8 cellular contexts compared by ENCODE assay signal in the genomic region with DNA sequence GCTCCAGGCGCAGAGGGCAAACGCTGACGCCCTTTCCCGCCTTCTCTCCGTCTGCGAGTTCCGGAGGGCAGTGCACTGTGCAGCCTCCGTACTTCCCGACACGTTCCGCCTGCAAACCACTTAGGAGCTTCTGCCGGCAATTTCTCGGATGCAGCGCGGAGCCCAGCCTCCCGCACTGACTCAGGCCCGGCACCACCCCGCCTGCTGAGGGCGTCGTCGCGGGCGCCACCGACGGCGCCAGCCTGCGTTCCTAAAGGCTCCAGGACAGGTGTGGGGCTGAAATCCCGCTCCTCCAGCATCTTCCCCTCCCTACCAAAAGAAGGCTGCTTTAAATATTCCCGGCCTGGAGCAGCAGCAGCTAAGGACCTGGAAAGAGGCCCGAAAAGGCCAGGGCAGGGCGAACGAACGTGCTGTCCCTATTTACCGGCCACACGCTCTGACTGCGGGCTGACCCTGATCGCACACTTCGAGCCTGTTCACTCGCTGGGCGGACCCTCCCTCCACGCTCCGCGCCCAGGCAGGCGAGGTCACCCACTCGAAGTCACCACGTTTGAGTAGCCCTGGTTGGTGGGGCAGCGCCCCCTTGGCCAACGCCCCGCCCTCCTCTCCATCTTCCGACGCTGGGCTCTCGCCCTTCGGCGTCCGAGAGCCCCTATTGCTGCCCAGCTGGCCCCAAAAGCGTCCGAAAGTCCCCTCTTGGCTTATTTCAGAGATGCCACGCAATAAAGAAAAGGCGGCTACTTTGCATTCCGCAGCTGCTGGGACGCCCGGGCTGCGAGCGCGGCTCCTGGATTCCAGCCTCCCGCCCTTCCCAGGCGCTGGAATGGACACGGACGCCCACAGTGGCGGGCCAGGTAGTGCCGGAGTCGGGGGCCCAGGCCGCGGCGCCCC. TPM values are rescaled to one million over a fixed set of nuclear protein-coding genes. Genes with fewer than 3 reads are reported as not detected.
DNase-seq lines count a peak whose midpoint lies in the region; ATAC-seq and TF ChIP-seq lines count a peak whose summit lies in the region.

No MANE protein-coding gene starts in this region.

- BruUV-seq in Panc1 (replicated peaks; lab: Mats Ljungman, UMichigan): no TSS peak

- POLR2A ChIA-PET in Panc1 (lab: Charles Lee): no interaction called here

- H3K4me3 ChIP-seq in H7 (ENCODE audit: insufficient read depth, low read depth, low read length) (peak overlapping the region; percentile 43), Panc1 (ENCODE audit: low read depth in 2 of 2, low read length in 2 of 2) (peak overlapping the region; percentile 40 to 60), fibroblast of mammary gland (ENCODE audit: control insufficient read depth, low read depth, low read length) (peak overlapping the region; percentile 45)

- DNase-seq in GM10266 (ENCODE audit: extremely low spot score): peak; percentile 45
- DNase-seq in H7: peak; percentile 81
- DNase-seq in Panc1 (ENCODE audit: low read depth, low spot score): no peak
- DNase-seq in fibroblast of mammary gland (ENCODE audit: low read depth): no peak
- peak; percentile 22 for DNase-seq in neural crest cell (ENCODE audit: low read depth, low spot score)
- no peak for DNase-seq in stimulated activated naive CD4-positive, alpha-beta T cell (lab: John Stamatoyannopoulos, UW)
- no peak for DNase-seq in NCI-H2196 (lab: John Stamatoyannopoulos, UW; ENCODE audit: unreplicated experiment)
- no peak for DNase-seq in NCI-H2196 treated with DMSO at 0.1 percent for 48 hours (lab: John Stamatoyannopoulos, UW; ENCODE audit: unreplicated experiment)

- H3K36me3 ChIP-seq in H7 (replicated peaks; ENCODE audit: control insufficient read depth, insufficient read depth, low read length): no peaks in the 10 kb centered on the region
- peaks cover 2% of the 10 kb centered on the region; the same call in 1 of the 2 replicates for H3K36me3 ChIP-seq in Panc1 (ENCODE audit: control insufficient read depth, insufficient read depth, low read length)

- no peak for TF ChIP-seq CTCF in GM10266 (IDR thresholded peaks at IDR 0.05; ENCODE audit: control insufficient read depth, insufficient read depth, low read depth, missing control alignments)
- TF ChIP-seq CTCF in Panc1 (IDR thresholded peaks at IDR 0.05): no peak
- TF ChIP-seq CTCF in fibroblast of mammary gland (conservative IDR thresholded peaks at IDR 0.05; ENCODE audit: control insufficient read depth, insufficient read depth, low read depth, low read length): no peak
- no peak for TF ChIP-seq CTCF in neural crest cell (conservative IDR thresholded peaks at IDR 0.05)

- peaks cover 3% of the 10 kb centered on the region for H3K36me3 Mint-ChIP-seq in neural crest cell (ENCODE audit: low read depth)

- H3K27me3 ChIP-seq in H7 (ENCODE audit: control insufficient read depth, insufficient read depth, low read length): peaks cover 59% of the 10 kb centered on the region
- H3K27me3 ChIP-seq in Panc1 (ENCODE audit: control insufficient read depth, insufficient read depth, low read length): peaks cover 37% of the 10 kb centered on the region

- H3K27me3 Mint-ChIP-seq in neural crest cell (ENCODE audit: low read depth): peaks cover 79% of the 10 kb centered on the region

- in situ Hi-C loops in Panc1 (cut with HindIII; ENCODE audit: low pct_unique_long_range_greater_than_20kb, low sequenced_read_pairs): no loop called here

- peaks cover 10% of the 10 kb centered on the region for H3K4me1 Mint-ChIP-seq in neural crest cell

- intact Hi-C loops in Panc1 (cut with micrococcal nuclease; ENCODE audit: unreplicated experiment): no loop called here

- CTCF ChIA-PET in Panc1 (lab: Charles Lee): no interaction called here

- no peaks in the 10 kb centered on the region for H3K9me3 Mint-ChIP-seq in neural crest cell

- H3K27ac Mint-ChIP-seq in neural crest cell (ENCODE audit: unreplicated experiment): no peak overlapping the region

- peak; percentile 75 for ATAC-seq in Panc1

- no peaks in the 10 kb centered on the region; the same call in 1 of the 2 replicates for H3K4me1 ChIP-seq in Panc1 (ENCODE audit: control insufficient read depth, insufficient read depth, low read length)

- no peak overlapping the region for H3K27ac ChIP-seq in Panc1 (ENCODE audit: low read length)

- no peaks in the 10 kb centered on the region for H3K9me3 ChIP-seq in Panc1 (ENCODE audit: control insufficient read depth, insufficient read depth, low read depth, low read length)

- peak overlapping the region; percentile 93 for H3K4me3 Mint-ChIP-seq in neural crest cell

RNA-seq across cellular contexts. Expression of a gene that starts 9.6 kb away (rescaled TPM):
- total RNA-seq in H7 (2014; rRNA removed; shearing (Covaris generic)): 10.5 and 11.7 TPM in 2 replicates
- total RNA-seq in Panc1 (2021; ENCODE audit: unreplicated experiment): 1.6 TPM
- polyA plus RNA-seq in Panc1 (2012; ENCODE audit: insufficient read length): 0.18 TPM
- 18.9 and 22.9 TPM in 2 replicates for total RNA-seq in neural crest cell

Comparison
In these comparisons a context has a peak if more than half of its experiments do, and no peak if none do; other contexts are left out.
1. DNase-seq: peak in GM10266 (single experiment), H7 (single experiment) and neural crest cell (single experiment); none in Panc1 (single experiment), fibroblast of mammary gland (single experiment), stimulated activated naive CD4-positive, alpha-beta T cell (0 of 6), NCI-H2196 (single experiment) and NCI-H2196 treated with DMSO at 0.1 percent for 48 hours (single experiment).
2. Peak in every context shown above with its lines, with median percentiles within 50 percentile points of each other: H3K4me3 ChIP-seq.